ENCODE assay signal across 8 cellular contexts in the genomic region with DNA sequence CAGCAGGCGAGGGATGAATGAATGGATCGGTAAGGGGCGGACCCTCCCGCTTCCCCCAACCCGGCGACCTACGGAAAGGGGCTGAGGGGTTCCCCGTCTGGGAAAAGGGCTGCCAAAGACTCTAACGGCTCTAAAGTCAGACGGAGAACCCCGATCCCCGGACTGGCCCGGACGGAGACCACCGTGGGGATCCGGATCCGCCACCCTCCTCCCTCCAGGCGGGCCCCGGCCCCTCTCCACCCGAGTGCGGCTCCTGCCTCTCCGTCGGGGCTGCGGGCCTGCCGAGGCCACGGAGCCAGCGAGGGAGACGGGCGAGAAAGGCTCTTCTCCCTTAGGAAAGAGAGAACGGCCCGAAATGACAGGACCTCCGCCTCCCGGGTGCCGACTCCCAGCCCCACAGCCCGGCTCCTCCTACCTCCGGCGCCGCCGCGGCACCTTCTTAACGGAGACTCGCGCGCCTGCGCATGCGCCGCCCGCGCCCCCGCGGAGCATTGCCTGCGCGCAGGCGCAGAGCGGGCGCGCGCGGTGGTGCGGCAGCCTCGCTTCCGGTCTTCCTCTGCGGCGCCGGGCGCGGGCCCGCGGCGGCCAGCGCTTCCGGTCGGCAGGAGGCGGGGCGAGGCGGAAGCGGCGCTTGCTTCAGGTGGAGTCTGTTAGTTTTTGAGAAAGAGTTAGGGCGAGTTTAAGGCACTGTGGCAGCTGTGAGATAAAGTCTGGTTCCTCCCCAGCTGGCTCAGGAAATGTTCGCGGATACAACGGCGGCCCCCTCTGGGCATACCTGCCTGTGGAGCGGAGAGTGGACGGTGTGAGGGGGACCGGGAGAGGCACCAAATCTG. TPM values are rescaled to one million over a fixed set of nuclear protein-coding genes. Genes with fewer than 3 reads are reported as not detected.
DNase-seq lines count a peak whose midpoint lies in the region; ATAC-seq and TF ChIP-seq lines count a peak whose summit lies in the region.

A gene with protein sequence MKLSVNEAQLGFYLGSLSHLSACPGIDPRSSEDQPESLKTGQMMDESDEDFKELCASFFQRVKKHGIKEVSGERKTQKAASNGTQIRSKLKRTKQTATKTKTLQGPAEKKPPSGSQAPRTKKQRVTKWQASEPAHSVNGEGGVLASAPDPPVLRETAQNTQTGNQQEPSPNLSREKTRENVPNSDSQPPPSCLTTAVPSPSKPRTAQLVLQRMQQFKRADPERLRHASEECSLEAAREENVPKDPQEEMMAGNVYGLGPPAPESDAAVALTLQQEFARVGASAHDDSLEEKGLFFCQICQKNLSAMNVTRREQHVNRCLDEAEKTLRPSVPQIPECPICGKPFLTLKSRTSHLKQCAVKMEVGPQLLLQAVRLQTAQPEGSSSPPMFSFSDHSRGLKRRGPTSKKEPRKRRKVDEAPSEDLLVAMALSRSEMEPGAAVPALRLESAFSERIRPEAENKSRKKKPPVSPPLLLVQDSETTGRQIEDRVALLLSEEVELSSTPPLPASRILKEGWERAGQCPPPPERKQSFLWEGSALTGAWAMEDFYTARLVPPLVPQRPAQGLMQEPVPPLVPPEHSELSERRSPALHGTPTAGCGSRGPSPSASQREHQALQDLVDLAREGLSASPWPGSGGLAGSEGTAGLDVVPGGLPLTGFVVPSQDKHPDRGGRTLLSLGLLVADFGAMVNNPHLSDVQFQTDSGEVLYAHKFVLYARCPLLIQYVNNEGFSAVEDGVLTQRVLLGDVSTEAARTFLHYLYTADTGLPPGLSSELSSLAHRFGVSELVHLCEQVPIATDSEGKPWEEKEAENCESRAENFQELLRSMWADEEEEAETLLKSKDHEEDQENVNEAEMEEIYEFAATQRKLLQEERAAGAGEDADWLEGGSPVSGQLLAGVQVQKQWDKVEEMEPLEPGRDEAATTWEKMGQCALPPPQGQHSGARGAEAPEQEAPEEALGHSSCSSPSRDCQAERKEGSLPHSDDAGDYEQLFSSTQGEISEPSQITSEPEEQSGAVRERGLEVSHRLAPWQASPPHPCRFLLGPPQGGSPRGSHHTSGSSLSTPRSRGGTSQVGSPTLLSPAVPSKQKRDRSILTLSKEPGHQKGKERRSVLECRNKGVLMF (N-terminal part only) (minus strand): TSS at position 462 of the 833 bp plus-strand sequence. CDS start 2,642 bp downstream, outside the sequence.

- no peaks in the 10 kb centered on the region for H3K4me1 ChIP-seq in right cardiac atrium (ENCODE audit: control insufficient read depth, insufficient read depth, low read length)
- peaks cover 12% of the 10 kb centered on the region for H3K4me1 ChIP-seq in psoas muscle
- H3K4me1 ChIP-seq in urinary bladder (ENCODE audit: insufficient read depth): no peaks in the 10 kb centered on the region

- intact Hi-C loops in right cardiac atrium (cut with DNase I): no loop called here
- intact Hi-C loops in psoas muscle (cut with DNase I): loop anchor here in 1 of 2 donors (5.0 kb wide), 1 partner anchor 84 kb away; no protein-coding TSS in a partner anchor

- peak within 1 kb of the TSS; percentile 100 for H3K4me3 Mint-ChIP-seq in T-helper 17 cell

- H3K36me3 Mint-ChIP-seq in T-helper 17 cell (ENCODE audit: low read depth): peaks cover 7% of the 10 kb centered on the region

- WGBS in right cardiac atrium: under 1% methylated on average over 86 of the region's 86 CpGs
- 0 to 1% (median 0%) methylated on average over 68 to 86 of the region's 86 CpGs for WGBS in psoas muscle, 3 donors
- under 1% methylated on average over 86 of the region's 86 CpGs for WGBS in urinary bladder

- H3K27me3 Mint-ChIP-seq in T-helper 17 cell: no peaks in the 10 kb centered on the region

- ATAC-seq in GM18502 (IDR thresholded peaks at IDR 0.05; ENCODE audit: poor library complexity, unreplicated experiment): peak; percentile 83
- ATAC-seq in HG02943 (IDR thresholded peaks at IDR 0.05; ENCODE audit: low read depth, unreplicated experiment): peak; percentile 73
- ATAC-seq in T-helper 17 cell: peak; percentile 88
- ATAC-seq in right cardiac atrium: peak; percentile 96 to 97
- ATAC-seq in psoas muscle: peak; percentile 97 to 99 (median 98)

- H3K4me1 Mint-ChIP-seq in T-helper 17 cell: peaks cover 41% of the 10 kb centered on the region

- no peaks in the 10 kb centered on the region for H3K27me3 ChIP-seq in right cardiac atrium (ENCODE audit: control insufficient read depth, insufficient read depth)
- H3K27me3 ChIP-seq in psoas muscle (ENCODE audit: insufficient read depth in 3 of 3, low read length in 2 of 3): no peaks in the 10 kb centered on the region

- H3K9me3 ChIP-seq in T-helper 17 cell (ENCODE audit: control insufficient read depth, low read length, poor library complexity, severe bottlenecking) (no peaks in the 10 kb centered on the region), right cardiac atrium (ENCODE audit: control insufficient read depth, low read length) (no peaks in the 10 kb centered on the region), psoas muscle (no peaks in the 10 kb centered on the region)

- H3K27ac ChIP-seq in right cardiac atrium (ENCODE audit: low read length) (peak within 1 kb of the TSS; percentile 71), psoas muscle (peak within 1 kb of the TSS; percentile 88), urinary bladder (ENCODE audit: low read depth) (peak within 1 kb of the TSS; percentile 64)

- H3K4me3 ChIP-seq in right cardiac atrium (ENCODE audit: low read length) (peak within 1 kb of the TSS; percentile 96), psoas muscle (peak within 1 kb of the TSS; percentile 98), urinary bladder (ENCODE audit: low read depth, low read length) (peak within 1 kb of the TSS; percentile 62)

- H3K27ac Mint-ChIP-seq in T-helper 17 cell: peak within 1 kb of the TSS; percentile 95

- TF ChIP-seq CTCF in psoas muscle (IDR thresholded peaks at IDR 0.05): no peak

- H3K36me3 ChIP-seq in psoas muscle (ENCODE audit: insufficient read depth in 1 of 2, low read depth in 1 of 2) (no peaks in the 10 kb centered on the region), urinary bladder (ENCODE audit: insufficient read depth) (no peaks in the 10 kb centered on the region)

- DNase-seq in NCI-H187 (lab: John Stamatoyannopoulos, UW) (peak; percentile 96 to 98), T-helper 17 cell (peak; percentile 91 to 96 (median 92)), amygdala (lab: John Stamatoyannopoulos, UW) (peak in 55 of 56 donors; percentile 17 to 89 (median 69)), right cardiac atrium (peak; percentile 92 to 97 (median 97)), psoas muscle (peak; percentile 92 to 96)

RNA-seq across cellular contexts. Expression of the gene that starts here (rescaled TPM):
- total RNA-seq in T-helper 17 cell: 1 to 10 TPM; 5.6 TPM
- 1 to 10 TPM; 1.6 to 2.7 (median 2.2) TPM for total RNA-seq in right cardiac atrium
- polyA plus RNA-seq in right cardiac atrium: 1.9 TPM
- total RNA-seq in psoas muscle: 1 to 10 TPM; 1.9 to 3.1 (median 2.5) TPM
- 1 to 10 TPM in 2 of 3 donors, under 1 TPM in 1; 0.87 to 4.1 (median 3.1) TPM for polyA plus RNA-seq in psoas muscle
- 4.4 TPM for total RNA-seq in urinary bladder
- 2.7 TPM for polyA plus RNA-seq in urinary bladder

Comparison
In these comparisons a context has a peak if more than half of its experiments do, and no peak if none do; other contexts are left out.
1. Peak in every context shown above with its lines: DNase-seq, ATAC-seq, H3K4me3 ChIP-seq and H3K27ac ChIP-seq.